Comparison of ENCODE assay signal across 11 cellular contexts in genomic region chr9:126612329-126612812, GRCh38. TPM values are rescaled to one million over a fixed set of nuclear protein-coding genes. Genes with fewer than 3 reads are reported as not detected.
DNase-seq lines count a peak whose midpoint lies in the region; ATAC-seq and TF ChIP-seq lines count a peak whose summit lies in the region.
"Had no signal": no experiment of that assay in that cellular context is flagged by ENCODE, and none has a peak within 500 bp of the region (broad histone marks: within the 10 kb centered on the region; RNA-seq: fewer than 3 reads in every experiment).

No MANE protein-coding gene starts in this region.

- H3K27ac Mint-ChIP-seq in activated CD4-positive, alpha-beta T cell treated with anti-CD3 and anti-CD28 coated beads for 36 hours: no peak overlapping the region
- peak overlapping the region; percentile 68 for H3K27ac Mint-ChIP-seq in T-helper 17 cell
- H3K27ac Mint-ChIP-seq in stimulated activated naive CD8-positive, alpha-beta T cell treated with anti-CD3 and anti-CD28 coated beads, Interleukin-15, amount 100 ng/mL, for 72 hours: no peak overlapping the region

- H3K36me3 ChIP-seq in iPS-15b (ENCODE audit: control insufficient read depth, insufficient read depth, low read length) (no peaks in the 10 kb centered on the region), brain microvascular endothelial cell (replicated peaks) (no peaks in the 10 kb centered on the region), colonic mucosa (no peaks in the 10 kb centered on the region)
- H3K36me3 ChIP-seq: SJSA1 had no signal

- DNase-seq in activated CD4-positive, alpha-beta T cell treated with anti-CD3 and anti-CD28 coated beads for 36 hours: peak; percentile 29
- DNase-seq in activated CD4-positive, alpha-beta T cell treated with anti-CD3 and anti-CD28 coated beads for 1 hour: no peak
- DNase-seq in T-helper 17 cell: no peak
- no peak for DNase-seq in stimulated activated naive CD8-positive, alpha-beta T cell treated with anti-CD3 and anti-CD28 coated beads, Interleukin-15, amount 100 ng/mL, for 72 hours
- DNase-seq in brain microvascular endothelial cell: no peak
- DNase-seq in colonic mucosa: no peak

- CTCF ChIA-PET in activated CD4-positive, alpha-beta T cell treated with anti-CD3 and anti-CD28 coated beads for 36 hours (lab: Charles Lee): interaction anchor here (0.6 to 2.5 kb wide), 3 partner anchors 14 to 79 kb away, joined by 3 to 9 read pairs (median 3); no protein-coding TSS in a partner anchor

- peaks cover 66% of the 10 kb centered on the region for H3K27me3 Mint-ChIP-seq in activated CD4-positive, alpha-beta T cell treated with anti-CD3 and anti-CD28 coated beads for 36 hours
- H3K27me3 Mint-ChIP-seq in T-helper 17 cell: peaks cover 70% of the 10 kb centered on the region
- H3K27me3 Mint-ChIP-seq in stimulated activated naive CD8-positive, alpha-beta T cell treated with anti-CD3 and anti-CD28 coated beads, Interleukin-15, amount 100 ng/mL, for 72 hours: peaks cover 95% of the 10 kb centered on the region

- H3K9me3 ChIP-seq in T-helper 17 cell (ENCODE audit: control insufficient read depth, low read length, poor library complexity, severe bottlenecking): no peaks in the 10 kb centered on the region
- no peaks in the 10 kb centered on the region for H3K9me3 ChIP-seq in iPS-15b (ENCODE audit: control insufficient read depth, insufficient read depth, low read length)
- H3K9me3 ChIP-seq in colonic mucosa: no peaks in the 10 kb centered on the region
- H3K9me3 ChIP-seq: SJSA1 had no signal

- H3K27ac ChIP-seq in brain microvascular endothelial cell (no peak overlapping the region), colonic mucosa (no peak overlapping the region)
- H3K27ac ChIP-seq: SJSA1 had no signal

- H3K9ac ChIP-seq in iPS-15b (ENCODE audit: low read depth, low read length): no peak overlapping the region
- no peak overlapping the region for H3K9ac ChIP-seq in colonic mucosa (ENCODE audit: low read depth in 2 of 2, low read length in 2 of 2)

- H3K4me3 ChIP-seq in iPS-15b (ENCODE audit: low read depth, low read length): peak overlapping the region; percentile 37
- H3K4me3 ChIP-seq in brain microvascular endothelial cell (ENCODE audit: low read depth, low read length): no peak overlapping the region
- no peak overlapping the region for H3K4me3 ChIP-seq in colonic mucosa
- H3K4me3 ChIP-seq: SJSA1 had no signal

- H3K4me1 ChIP-seq in iPS-15b (ENCODE audit: control insufficient read depth, insufficient read depth, low read length) (peaks cover 5% of the 10 kb centered on the region), colonic mucosa (peaks cover 8% of the 10 kb centered on the region)
- H3K4me1 ChIP-seq: SJSA1 had no signal

- intact Hi-C loops in activated CD4-positive, alpha-beta T cell treated with anti-CD3 and anti-CD28 coated beads for 36 hours (cut with DNase I, micrococcal nuclease): loop anchor here in 1 of 2 experiments (5.0 kb wide), 1 partner anchor 170 kb away; no protein-coding TSS in a partner anchor
- intact Hi-C loops in colonic mucosa (cut with DNase I): loop anchor here (5.0 kb wide), 2 partner anchors 80 to 170 kb away; no protein-coding TSS in a partner anchor

- H3K4me3 Mint-ChIP-seq in activated CD4-positive, alpha-beta T cell treated with anti-CD3 and anti-CD28 coated beads for 36 hours: no peak overlapping the region
- peak overlapping the region; percentile 90 for H3K4me3 Mint-ChIP-seq in T-helper 17 cell
- peak overlapping the region; percentile 66 to 71 for H3K4me3 Mint-ChIP-seq in stimulated activated naive CD8-positive, alpha-beta T cell treated with anti-CD3 and anti-CD28 coated beads, Interleukin-15, amount 100 ng/mL, for 72 hours

- peaks cover 16% of the 10 kb centered on the region for H3K4me1 Mint-ChIP-seq in activated CD4-positive, alpha-beta T cell treated with anti-CD3 and anti-CD28 coated beads for 36 hours
- H3K4me1 Mint-ChIP-seq in T-helper 17 cell: peaks cover 23% of the 10 kb centered on the region
- peaks cover 33% of the 10 kb centered on the region for H3K4me1 Mint-ChIP-seq in stimulated activated naive CD8-positive, alpha-beta T cell treated with anti-CD3 and anti-CD28 coated beads, Interleukin-15, amount 100 ng/mL, for 72 hours

- TF ChIP-seq CTCF in brain microvascular endothelial cell (IDR thresholded peaks at IDR 0.05; ENCODE audit: low read depth, low read length, missing control alignments) (no peak), colonic mucosa (IDR thresholded peaks at IDR 0.05) (no peak)

- H3K27me3 ChIP-seq in iPS-15b (ENCODE audit: control insufficient read depth, insufficient read depth, low read length) (peaks cover 87% of the 10 kb centered on the region), brain microvascular endothelial cell (replicated peaks) (peaks cover 86% of the 10 kb centered on the region), colonic mucosa (peaks cover 89% of the 10 kb centered on the region)

- in situ Hi-C loops in brain microvascular endothelial cell (cut with HindIII; ENCODE audit: low pct_ligation_motif_present, low sequenced_read_pairs): no loop called here

- POLR2A ChIA-PET in activated CD4-positive, alpha-beta T cell treated with anti-CD3 and anti-CD28 coated beads for 36 hours (lab: Charles Lee): no interaction called here

- H3K36me3 Mint-ChIP-seq in activated CD4-positive, alpha-beta T cell treated with anti-CD3 and anti-CD28 coated beads for 36 hours (ENCODE audit: low read depth): no peaks in the 10 kb centered on the region
- H3K36me3 Mint-ChIP-seq in T-helper 17 cell (ENCODE audit: low read depth): peaks cover 3% of the 10 kb centered on the region

- no peak for ATAC-seq in activated CD4-positive, alpha-beta T cell treated with anti-CD3 and anti-CD28 coated beads for 36 hours
- ATAC-seq in T-helper 17 cell: peak; percentile 33
- peak; percentile 50 for ATAC-seq in stimulated activated naive CD8-positive, alpha-beta T cell treated with anti-CD3 and anti-CD28 coated beads, Interleukin-15, amount 100 ng/mL, for 72 hours
- ATAC-seq in GM21737 (IDR thresholded peaks at IDR 0.05; ENCODE audit: unreplicated experiment): no peak

- no peaks in the 10 kb centered on the region for H3K9me3 Mint-ChIP-seq in activated CD4-positive, alpha-beta T cell treated with anti-CD3 and anti-CD28 coated beads for 36 hours (ENCODE audit: low read depth)
- H3K9me3 Mint-ChIP-seq in stimulated activated naive CD8-positive, alpha-beta T cell treated with anti-CD3 and anti-CD28 coated beads, Interleukin-15, amount 100 ng/mL, for 72 hours: no peaks in the 10 kb centered on the region

RNA-seq across cellular contexts. Expression of gene LMX1B, which starts 1.4 kb away (rescaled TPM):
- total RNA-seq in activated CD4-positive, alpha-beta T cell treated with anti-CD3 and anti-CD28 coated beads for 36 hours: not detected
- total RNA-seq in T-helper 17 cell (not detected), colonic mucosa (under 1 TPM in 1 of 2 donors, not detected in 1; 0.13 TPM)
- total RNA-seq: fibroblast of lung, LHCN-M2, SJSA1 had no signal

Comparison
In these comparisons a context has a peak if more than half of its experiments do, and no peak if none do; other contexts are left out.
1. ATAC-seq: peak in T-helper 17 cell (single experiment) and stimulated activated naive CD8-positive, alpha-beta T cell treated with anti-CD3 and anti-CD28 coated beads, Interleukin-15, amount 100 ng/mL, for 72 hours (single experiment); none in activated CD4-positive, alpha-beta T cell treated with anti-CD3 and anti-CD28 coated beads for 36 hours (single experiment) and GM21737 (single experiment).